Comparison of ENCODE assay signal across 12 cellular contexts in the genomic region with DNA sequence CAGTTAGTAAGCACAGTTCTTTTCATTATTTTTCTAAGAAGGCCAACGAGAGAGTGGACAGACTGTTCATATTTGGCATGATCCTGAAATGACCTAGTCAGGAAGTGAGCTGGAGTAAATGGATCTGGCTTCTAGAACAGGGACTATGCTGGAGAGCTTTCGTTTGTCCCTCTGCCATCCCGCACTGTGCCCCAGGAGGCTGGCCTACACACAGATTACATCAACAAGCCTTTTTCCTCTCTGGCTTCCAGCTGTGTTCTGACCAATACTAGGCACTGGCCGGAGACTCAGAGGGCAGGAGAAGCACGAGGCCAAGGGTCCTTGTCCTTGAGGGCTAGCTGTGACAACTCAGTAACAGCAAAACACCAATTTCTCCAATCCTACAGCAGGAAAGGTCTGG.
A peak's percentile ranks its signal among the peaks of the same experiment; 100 is the strongest.
DNase-seq lines count a peak whose midpoint lies in the region; TF ChIP-seq lines count a peak whose summit lies in the region.
"Had no signal": no experiment of that assay in that cellular context is flagged by ENCODE, and none has a peak within 500 bp of the region (broad histone marks: within the 10 kb centered on the region; RNA-seq: fewer than 3 reads in every experiment).

No MANE protein-coding gene starts in this region.

- in situ Hi-C loops in astrocyte of the spinal cord (cut with HindIII; ENCODE audit: low sequenced_read_pairs), result no loop called here

- DNase-seq in C1 segment of cervical spinal cord (lab: John Stamatoyannopoulos, UW) (peak in 12 of 14 donors; percentile 18 to 90 (median 42)), astrocyte of the spinal cord (ENCODE audit: low read depth, low spot score) (peak; percentile 71), glomerular endothelial cell (ENCODE audit: extremely low read depth, low read depth, low spot score) (peak; percentile 0), posterior vena cava (ENCODE audit: low spot score) (peak; percentile 86), NK-92 (lab: John Stamatoyannopoulos, UW; ENCODE audit: unreplicated experiment) (no peak), NCI-H1048 (lab: John Stamatoyannopoulos, UW) (no peak), NCI-H2196 treated with DMSO at 0.1 percent for 48 hours (lab: John Stamatoyannopoulos, UW; ENCODE audit: unreplicated experiment) (no peak)
- no peak for DNase-seq in activated T-cell treated with anti-CD3 and anti-CD28 coated beads, Interleukin-2, amount 50 U/mL, for 1 hour
- DNase-seq: activated CD8-positive, alpha-beta memory T cell treated with anti-CD3 and anti-CD28 coated beads for 24 hours; GF-D8; NCI-H187 treated with DMSO at 0.1 percent for 48 hours; stimulated activated CD4-positive, alpha-beta T cell treated with anti-CD3 and anti-CD28 coated beads, Interleukin-12 subunit alpha, Interleukin-12 subunit beta, amount 100 ng/mL, for 4 hours had no signal

- no peak for TF ChIP-seq CTCF in astrocyte of the spinal cord (IDR thresholded peaks at IDR 0.05; ENCODE audit: low read depth, low read length)

- intact Hi-C loops in posterior vena cava (cut with DNase I), result no loop called here

- H3K4me3 ChIP-seq in astrocyte of the spinal cord (ENCODE audit: low read depth, low read length), result no peak overlapping the region

Comparison
In these comparisons a context has a peak if more than half of its experiments do, and no peak if none do; other contexts are left out.
1. DNase-seq: peak in C1 segment of cervical spinal cord (12 of 14), astrocyte of the spinal cord (single experiment), glomerular endothelial cell (single experiment) and posterior vena cava (single experiment); none in activated T-cell treated with anti-CD3 and anti-CD28 coated beads, Interleukin-2, amount 50 U/mL, for 1 hour (single experiment), NK-92 (single experiment), NCI-H1048 (single experiment) and NCI-H2196 treated with DMSO at 0.1 percent for 48 hours (single experiment).